In the genomic region with DNA sequence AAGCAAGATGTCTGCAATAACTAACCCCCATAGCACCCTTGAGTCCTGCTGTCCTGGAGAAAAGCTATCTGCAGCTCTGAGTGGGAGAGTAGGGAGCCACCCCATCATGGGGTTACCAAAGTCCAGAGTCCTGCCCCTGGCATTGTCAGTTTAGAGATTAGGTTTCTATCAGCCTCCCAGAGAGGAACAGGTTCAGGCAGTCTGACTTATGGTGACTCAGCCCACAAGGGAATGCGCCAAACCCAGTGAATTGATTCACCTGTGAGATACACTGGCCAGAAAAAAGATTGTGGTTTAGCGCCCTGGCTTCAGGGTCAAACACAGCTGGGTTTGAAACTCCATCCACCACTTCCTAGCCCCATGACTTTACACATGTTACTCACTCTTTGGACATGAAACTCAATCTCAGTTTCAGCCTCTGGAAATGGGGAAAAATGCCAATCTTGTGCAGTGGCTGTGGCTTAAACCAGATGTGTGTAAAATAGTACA, we compare ENCODE assay signal across 9 cellular contexts.
DNase-seq lines count a peak whose midpoint lies in the region; ATAC-seq and TF ChIP-seq lines count a peak whose summit lies in the region.
"Had no signal": no experiment of that assay in that cellular context is flagged by ENCODE, and none has a peak within 500 bp of the region (broad histone marks: within the 10 kb centered on the region; RNA-seq: fewer than 3 reads in every experiment).

No MANE protein-coding gene starts in this region.

- H3K36me3 ChIP-seq in psoas muscle (ENCODE audit: insufficient read depth in 1 of 2, low read depth in 1 of 2) (no peaks in the 10 kb centered on the region), sigmoid colon (no peaks in the 10 kb centered on the region)

- TF ChIP-seq POLR2A in sigmoid colon (IDR thresholded peaks at IDR 0.05) = no peak

- ATAC-seq in GM19467 (IDR thresholded peaks at IDR 0.05; ENCODE audit: unreplicated experiment) = peak; percentile 49
- peak; percentile 95 to 97 (median 96) for ATAC-seq in psoas muscle
- ATAC-seq in HG02642 (IDR thresholded peaks at IDR 0.05; ENCODE audit: poor library complexity, unreplicated experiment) = no peak

- TF ChIP-seq CTCF in choroid plexus epithelial cell (conservative IDR thresholded peaks at IDR 0.05; ENCODE audit: low read depth, low read length) = no peak
- TF ChIP-seq CTCF in psoas muscle (IDR thresholded peaks at IDR 0.05) = no peak
- TF ChIP-seq CTCF in sigmoid colon (IDR thresholded peaks at IDR 0.05) = no peak

- intact Hi-C loops in psoas muscle (cut with DNase I) (loop anchor here in 1 of 2 donors (5.0 kb wide), 2 partner anchors 125 to 260 kb away; no protein-coding TSS in a partner anchor), sigmoid colon (cut with DNase I) (no loop called here)

- H3K4me1 ChIP-seq in psoas muscle (peaks cover 15% of the 10 kb centered on the region), sigmoid colon (peaks cover 0 to 7% (median 3%) of the 10 kb centered on the region in 4 donors)

- DNase-seq in DMS53 treated with DMSO at 0.1 percent for 48 hours (lab: John Stamatoyannopoulos, UW; ENCODE audit: unreplicated experiment) (peak; percentile 80), LHCN-M2 (ENCODE audit: low read depth) (peak; percentile 94), choroid plexus epithelial cell (ENCODE audit: low read depth) (peak; percentile 98), psoas muscle (peak in 1 of 2 donors; percentile 32), sigmoid colon (no peak), activated gamma-delta T cell treated with Interleukin-2 at 50 U/mL for 16 hours (no peak)
- DNase-seq: right cardiac atrium had no signal

- H3K4me3 ChIP-seq in choroid plexus epithelial cell (ENCODE audit: low read depth, low read length) (no peak overlapping the region), psoas muscle (no peak overlapping the region), sigmoid colon (no peak overlapping the region)

- H3K27ac ChIP-seq in psoas muscle (peak overlapping the region; percentile 41), sigmoid colon (no peak overlapping the region)

- H3K27me3 ChIP-seq in psoas muscle (ENCODE audit: insufficient read depth in 3 of 3, low read length in 2 of 3) = no peaks in the 10 kb centered on the region
- H3K27me3 ChIP-seq in sigmoid colon = no peaks in the 10 kb centered on the region

- WGBS in psoas muscle, 3 donors = 43 to 50% (median 46%) methylated on average over 1 to 2 of the region's 2 CpGs
- 6 to 25% methylated on average over 2 of the region's 2 CpGs for WGBS in sigmoid colon, 2 donors

- TF ChIP-seq EP300 in sigmoid colon (IDR thresholded peaks at IDR 0.05) = no peak

- H3K9me3 ChIP-seq in psoas muscle (no peaks in the 10 kb centered on the region), sigmoid colon (no peaks in the 10 kb centered on the region)

Comparison
In these comparisons a context has a peak if more than half of its experiments do, and no peak if none do; other contexts are left out.
1. DNase-seq: peak in DMS53 treated with DMSO at 0.1 percent for 48 hours (single experiment), LHCN-M2 (single experiment) and choroid plexus epithelial cell (single experiment); none in sigmoid colon (single experiment) and activated gamma-delta T cell treated with Interleukin-2 at 50 U/mL for 16 hours (single experiment).